In the genomic region with DNA sequence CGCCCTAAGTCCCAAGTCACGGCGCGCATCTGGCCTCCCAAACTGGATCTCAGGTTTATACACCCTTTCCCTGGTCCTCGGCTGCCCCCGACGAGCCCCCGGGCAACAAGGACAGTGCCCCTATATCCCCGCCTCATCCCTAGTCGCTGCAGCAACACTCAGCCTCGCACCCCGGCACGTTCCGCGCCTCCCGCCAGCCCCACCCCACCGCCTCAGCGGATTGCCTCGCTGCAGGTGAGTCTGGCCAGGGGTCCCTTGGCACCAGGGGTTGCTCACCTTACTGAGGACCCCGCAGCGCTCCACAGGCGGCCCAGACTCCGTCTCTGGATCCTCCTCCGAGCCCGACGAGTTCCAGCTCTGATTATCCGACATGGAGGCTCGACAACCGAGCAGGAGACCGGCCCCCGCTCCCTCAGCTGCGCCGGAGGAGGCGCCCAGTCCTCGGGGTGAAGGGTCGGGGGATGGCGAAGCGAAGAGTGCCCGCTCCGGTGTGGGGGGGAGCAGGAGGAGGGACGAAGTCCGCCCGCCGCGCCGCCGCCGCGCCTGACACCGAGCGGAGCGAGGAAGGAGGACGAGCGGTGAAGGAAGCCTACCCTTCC, we compare ENCODE assay signal across 7 cellular contexts. TPM values are rescaled to one million over a fixed set of nuclear protein-coding genes. Genes with fewer than 3 reads are reported as not detected.
DNase-seq lines count a peak whose midpoint lies in the region; ATAC-seq and TF ChIP-seq lines count a peak whose summit lies in the region.

No MANE protein-coding gene starts in this region.

- H3K4me2 ChIP-seq in OCI-LY3 (ENCODE audit: low read length) (peak overlapping the region; percentile 81), trophoblast cell (ENCODE audit: low read length) (peak overlapping the region; percentile 99)

- H2BK120ac ChIP-seq in trophoblast cell (ENCODE audit: insufficient read depth, low read length, poor library complexity): peak overlapping the region; percentile 29

- peak overlapping the region; percentile 83 for H3K18ac ChIP-seq in trophoblast cell (ENCODE audit: low read length)

- no peaks in the 10 kb centered on the region for H3K9me3 ChIP-seq in OCI-LY3 (ENCODE audit: insufficient read depth, low read length)
- H3K9me3 ChIP-seq in trophoblast cell (ENCODE audit: insufficient read depth, low read depth, low read length): no peaks in the 10 kb centered on the region
- no peaks in the 10 kb centered on the region for H3K9me3 ChIP-seq in aorta (ENCODE audit: control insufficient read depth, low read length)

- peak overlapping the region; percentile 63 for H4K12ac ChIP-seq in trophoblast cell (ENCODE audit: low read depth, low read length)

- no CpG with 5 or more reads among the region's 54 CpGs for WGBS in trophoblast cell (ENCODE audit: extremely low coverage, insufficient coverage, insufficient read length)
- 1% methylated on average over 54 of the region's 54 CpGs for WGBS in aorta, 2 donors

- H3K36me3 ChIP-seq in OCI-LY3 (replicated peaks; ENCODE audit: low read depth, low read length) (peaks cover 2% of the 10 kb centered on the region), trophoblast cell (ENCODE audit: control insufficient read depth in 1 of 2, insufficient read depth in 2 of 2, low read length in 2 of 2) (no peaks in the 10 kb centered on the region), aorta (ENCODE audit: control insufficient read depth in 1 of 2, insufficient read depth in 2 of 2, low read length in 1 of 2) (no peaks in the 10 kb centered on the region)

- H3K4me3 ChIP-seq in OCI-LY3 (ENCODE audit: low read length): peak overlapping the region; percentile 88
- peak overlapping the region; percentile 99 for H3K4me3 ChIP-seq in trophoblast cell (ENCODE audit: low read depth, low read length)
- H3K4me3 ChIP-seq in aorta (ENCODE audit: low read length in 2 of 2): peak overlapping the region; percentile 67 to 73

- no peak overlapping the region for H2AK5ac ChIP-seq in trophoblast cell (ENCODE audit: low read length)

- peak overlapping the region; percentile 68 for H4K91ac ChIP-seq in trophoblast cell (ENCODE audit: low read depth, low read length)

- no peaks in the 10 kb centered on the region for H3K27me3 Mint-ChIP-seq in activated naive CD8-positive, alpha-beta T cell treated with anti-CD3 and anti-CD28 coated beads for 36 hours

- peak overlapping the region; percentile 97 for H3K4me3 Mint-ChIP-seq in activated naive CD8-positive, alpha-beta T cell treated with anti-CD3 and anti-CD28 coated beads for 36 hours

- peak; percentile 51 for DNase-seq in activated naive CD8-positive, alpha-beta T cell treated with anti-CD3 and anti-CD28 coated beads for 36 hours
- DNase-seq in cardiac septum (ENCODE audit: low spot score) (peak; percentile 86), trophoblast cell (peak in 1 of 2 donors; percentile 44), aorta (peak; percentile 75 to 86)

- TF ChIP-seq CTCF in OCI-LY3 (IDR thresholded peaks at IDR 0.05; ENCODE audit: low read depth, low read length): no peak

- peak overlapping the region; percentile 81 for H3K4ac ChIP-seq in trophoblast cell (ENCODE audit: low read depth, low read length)

- peak; percentile 23 for ATAC-seq in GM18868 (IDR thresholded peaks at IDR 0.05; ENCODE audit: unreplicated experiment)
- peak; percentile 31 for ATAC-seq in HG02840 (IDR thresholded peaks at IDR 0.05; ENCODE audit: low FRiP score, unreplicated experiment)
- ATAC-seq in aorta (ENCODE audit: low FRiP score): peak; percentile 83

- H3K9ac ChIP-seq in OCI-LY3 (ENCODE audit: low read length) (peak overlapping the region; percentile 81), trophoblast cell (ENCODE audit: low read length) (peak overlapping the region; percentile 77)

- peaks cover 41% of the 10 kb centered on the region for H3K4me1 Mint-ChIP-seq in activated naive CD8-positive, alpha-beta T cell treated with anti-CD3 and anti-CD28 coated beads for 36 hours

- intact Hi-C loops in cardiac septum (cut with DNase I): loop anchor here (2.0 to 10.0 kb wide), 5 partner anchors 56 to 276 kb away; a partner anchor contains a TSS
- intact Hi-C loops in aorta (cut with DNase I): loop anchor here (5.0 to 10.0 kb wide), 4 partner anchors 46 to 204 kb away; a partner anchor contains a TSS

- H2BK12ac ChIP-seq in trophoblast cell (ENCODE audit: low read length): no peak overlapping the region

- H3K79me2 ChIP-seq in OCI-LY3 (ENCODE audit: low read length) (peaks cover 93% of the 10 kb centered on the region), trophoblast cell (ENCODE audit: control insufficient read depth, insufficient read depth, low read length, poor library complexity) (peaks cover 10% of the 10 kb centered on the region)

- peak overlapping the region; percentile 79 for H4K8ac ChIP-seq in trophoblast cell (ENCODE audit: low read depth, low read length)

- peaks cover 7% of the 10 kb centered on the region for H3K79me1 ChIP-seq in trophoblast cell (ENCODE audit: low read length)

- H3K4me1 ChIP-seq in OCI-LY3 (ENCODE audit: low read length) (peaks cover 27% of the 10 kb centered on the region), trophoblast cell (ENCODE audit: control insufficient read depth in 1 of 2, insufficient read depth in 2 of 2, low read length in 2 of 2) (peaks cover 0 to 2% of the 10 kb centered on the region in 2 experiments), aorta (ENCODE audit: control insufficient read depth in 1 of 2, insufficient read depth in 2 of 2, low read length in 2 of 2) (peaks cover 0 to 5% of the 10 kb centered on the region in 2 donors)

- H3K27ac Mint-ChIP-seq in activated naive CD8-positive, alpha-beta T cell treated with anti-CD3 and anti-CD28 coated beads for 36 hours: peak overlapping the region; percentile 92

- H3K36me3 Mint-ChIP-seq in activated naive CD8-positive, alpha-beta T cell treated with anti-CD3 and anti-CD28 coated beads for 36 hours: peaks cover 20% of the 10 kb centered on the region

- peaks cover 2% of the 10 kb centered on the region for H3K9me3 Mint-ChIP-seq in activated naive CD8-positive, alpha-beta T cell treated with anti-CD3 and anti-CD28 coated beads for 36 hours

- H3K14ac ChIP-seq in trophoblast cell (ENCODE audit: low read length): peak overlapping the region; percentile 78

- no peak overlapping the region for H2BK5ac ChIP-seq in trophoblast cell (ENCODE audit: low read depth, low read length, poor library complexity)

- H3K27ac ChIP-seq in OCI-LY3 (ENCODE audit: low read length) (peak overlapping the region; percentile 54), trophoblast cell (ENCODE audit: low read depth, low read length) (peak overlapping the region; percentile 62), aorta (ENCODE audit: low read depth in 1 of 2, low read length in 2 of 2) (peak overlapping the region in 1 of 2 donors; percentile 73)

- H2AFZ ChIP-seq in OCI-LY3 (ENCODE audit: low read depth, low read length) (no peak overlapping the region; the same call in 1 of the 2 replicates), trophoblast cell (ENCODE audit: insufficient read depth, low read length, poor library complexity) (peak overlapping the region; percentile 82)

- peaks cover 3% of the 10 kb centered on the region; the same call in 1 of the 2 replicates for H4K20me1 ChIP-seq in OCI-LY3 (ENCODE audit: insufficient read depth, low read length)

- no peak overlapping the region for H3K23ac ChIP-seq in trophoblast cell (ENCODE audit: low read length)

- H3K27me3 ChIP-seq in OCI-LY3 (ENCODE audit: low read depth, low read length) (no peaks in the 10 kb centered on the region), trophoblast cell (ENCODE audit: insufficient read depth, low read length) (no peaks in the 10 kb centered on the region), aorta (ENCODE audit: control insufficient read depth in 1 of 2, insufficient read depth in 2 of 2, low read length in 1 of 2) (no peaks in the 10 kb centered on the region)

RNA-seq across cellular contexts. Expression of a gene that starts 0.5 kb away (rescaled TPM):
- 10 to 100 TPM; 23.3 to 24.2 TPM for total RNA-seq in activated naive CD8-positive, alpha-beta T cell treated with anti-CD3 and anti-CD28 coated beads for 36 hours
- total RNA-seq in cardiac septum: 39.5 TPM
- 20.3 and 20.5 TPM in 2 replicates for polyA plus RNA-seq in trophoblast cell (2013)
- 10 to 100 TPM; 33.2 to 41.7 TPM for total RNA-seq in aorta
- polyA plus RNA-seq in aorta: 10 to 100 TPM; 14.5 to 16.0 TPM

RNA-seq across cellular contexts. Expression of a gene that starts 0.8 kb away (rescaled TPM):
- total RNA-seq in activated naive CD8-positive, alpha-beta T cell treated with anti-CD3 and anti-CD28 coated beads for 36 hours: 10 to 100 TPM; 25.2 to 28.6 TPM
- total RNA-seq in cardiac septum: 26.6 TPM
- 6.5 and 7.2 TPM in 2 replicates for polyA plus RNA-seq in trophoblast cell (2013)
- 10 to 100 TPM; 45.1 to 58.4 TPM for total RNA-seq in aorta
- 1 to 10 TPM; 8.1 to 9.3 TPM for polyA plus RNA-seq in aorta

Comparison
In these comparisons a context has a peak if more than half of its experiments do, and no peak if none do; other contexts are left out.
1. ATAC-seq: peak in every context shown above with its lines; median percentile 83 in aorta; 31 in HG02840; 23 in GM18868.